14 cellular contexts compared by ENCODE assay signal in genomic region chr22:17034532-17034931, GRCh38. TPM values are rescaled to one million over a fixed set of nuclear protein-coding genes. Genes with fewer than 3 reads are reported as not detected.
DNase-seq lines count a peak whose midpoint lies in the region; ATAC-seq, FAIRE-seq and TF ChIP-seq lines count a peak whose summit lies in the region.
"Not testable (repeated sequence)": the region's sequence is repeated elsewhere in the genome, so short reads cannot be mapped to it uniquely, and the experiment has no call there.
"Had no signal": no experiment of that assay in that cellular context is flagged by ENCODE, and none has a peak within 500 bp of the region (broad histone marks: within the 10 kb centered on the region; RNA-seq: fewer than 3 reads in every experiment).

No MANE protein-coding gene starts in this region.

- TF ChIP-seq POLR2A in A549 (IDR thresholded peaks at IDR 0.05; ENCODE audit: low read length) = not testable (repeated sequence)

- H3K27me3 Mint-ChIP-seq in activated B cell treated with CpG ODN at 0.5 μM for 24 hours; memory B cell; stimulated activated memory B cell treated with anti-CD40 and anti-IgM and Interleukin-4, amounts not matched to agents 10 μg/mL and 1 μg/mL and 100 μg/mL, for 72 hours: not testable (repeated sequence)
- H3K27me3 Mint-ChIP-seq in activated naive CD4-positive, alpha-beta T cell treated with anti-CD3 and anti-CD28 coated beads, Interleukin-2, amount 50 U/mL, for 24 hours = peaks cover 18% of the 10 kb centered on the region

- not testable (repeated sequence) for TF ChIP-seq EP300 in A549 (IDR thresholded peaks at IDR 0.05)

- ATAC-seq in A549; activated B cell treated with CpG ODN at 0.5 μM for 24 hours (ENCODE audit: low read depth); memory B cell (ENCODE audit: low read depth); stimulated activated memory B cell treated with anti-CD40 and anti-IgM and Interleukin-4, amounts not matched to agents 10 μg/mL and 1 μg/mL and 100 μg/mL, for 72 hours: not testable (repeated sequence)

- not testable (repeated sequence) for H3K4me3 ChIP-seq in A549

- CTCF ChIA-PET in A549 (lab: Yijun Ruan, JAX); activated B cell treated with CpG ODN at 0.5 μM for 24 hours (lab: Charles Lee): not testable (repeated sequence)

- not testable (repeated sequence) for TF ChIP-seq CTCF in A549 (IDR thresholded peaks at IDR 0.05); C4-2B (conservative IDR thresholded peaks at IDR 0.05); activated B cell treated with CpG ODN at 0.5 μM for 24 hours (IDR thresholded peaks at IDR 0.05)

- not testable (repeated sequence) for H3K4me2 ChIP-seq in A549

- not testable (repeated sequence) for DNase-seq in A549 (ENCODE audit: low read depth in 1 of 2, low spot score in 1 of 2); activated B cell treated with CpG ODN at 0.5 μM for 24 hours; memory B cell (ENCODE audit: low spot score in 2 of 2)

- H3K4me1 Mint-ChIP-seq in activated B cell treated with CpG ODN at 0.5 μM for 24 hours (peaks cover 18% of the 10 kb centered on the region), memory B cell (peaks cover 16% of the 10 kb centered on the region)
- H3K4me1 Mint-ChIP-seq in activated naive CD4-positive, alpha-beta T cell treated with anti-CD3 and anti-CD28 coated beads, Interleukin-2, amount 50 U/mL, for 24 hours = peaks cover 17% of the 10 kb centered on the region
- peaks cover 24% of the 10 kb centered on the region for H3K4me1 Mint-ChIP-seq in stimulated activated memory B cell treated with anti-CD40 and anti-IgM and Interleukin-4, amounts not matched to agents 10 μg/mL and 1 μg/mL and 100 μg/mL, for 72 hours

- 100% methylated on average over 2 of the region's 2 CpGs for WGBS in A549 (ENCODE audit: missing lambda C conversion rate)

- FAIRE-seq in A549 (lab: Jason Lieb, UNC) = not testable (repeated sequence)

- H3K9me3 ChIP-seq in A549 = not testable (repeated sequence)

- H3K4me3 Mint-ChIP-seq in activated B cell treated with CpG ODN at 0.5 μM for 24 hours; stimulated activated memory B cell treated with anti-CD40 and anti-IgM and Interleukin-4, amounts not matched to agents 10 μg/mL and 1 μg/mL and 100 μg/mL, for 72 hours: not testable (repeated sequence)
- H3K4me3 Mint-ChIP-seq in activated naive CD4-positive, alpha-beta T cell treated with anti-CD3 and anti-CD28 coated beads, Interleukin-2, amount 50 U/mL, for 24 hours = peak overlapping the region; percentile 20
- peak overlapping the region; percentile 9 for H3K4me3 Mint-ChIP-seq in memory B cell

- intact Hi-C loops in activated B cell treated with CpG ODN at 0.5 μM for 24 hours (cut with micrococcal nuclease) = not testable (repeated sequence)

- not testable (repeated sequence) for H3K9me3 Mint-ChIP-seq in activated B cell treated with CpG ODN at 0.5 μM for 24 hours; activated naive CD4-positive, alpha-beta T cell treated with anti-CD3 and anti-CD28 coated beads, Interleukin-2, amount 50 U/mL, for 24 hours; memory B cell; stimulated activated memory B cell treated with anti-CD40 and anti-IgM and Interleukin-4, amounts not matched to agents 10 μg/mL and 1 μg/mL and 100 μg/mL, for 72 hours

- H3K27ac ChIP-seq in A549 = not testable (repeated sequence)
- peak overlapping the region; percentile 89 for H3K27ac ChIP-seq in C4-2B

- not testable (repeated sequence) for TF ChIP-seq RAD21 in A549 (conservative IDR thresholded peaks at IDR 0.05 in 1 of 2, IDR thresholded peaks at IDR 0.05 in 1 of 2)

- H3K36me3 Mint-ChIP-seq in activated B cell treated with CpG ODN at 0.5 μM for 24 hours (ENCODE audit: low read depth); activated naive CD4-positive, alpha-beta T cell treated with anti-CD3 and anti-CD28 coated beads, Interleukin-2, amount 50 U/mL, for 24 hours; memory B cell; stimulated activated memory B cell treated with anti-CD40 and anti-IgM and Interleukin-4, amounts not matched to agents 10 μg/mL and 1 μg/mL and 100 μg/mL, for 72 hours: not testable (repeated sequence)

- not testable (repeated sequence) for H3K4me1 ChIP-seq in A549

- POLR2A ChIA-PET in A549 (lab: Yijun Ruan, JAX); activated B cell treated with CpG ODN at 0.5 μM for 24 hours (lab: Charles Lee): not testable (repeated sequence)

- H3K27ac Mint-ChIP-seq in activated B cell treated with CpG ODN at 0.5 μM for 24 hours = peak overlapping the region; percentile 12
- H3K27ac Mint-ChIP-seq in activated naive CD4-positive, alpha-beta T cell treated with anti-CD3 and anti-CD28 coated beads, Interleukin-2, amount 50 U/mL, for 24 hours; memory B cell: not testable (repeated sequence)
- peak overlapping the region; percentile 93 for H3K27ac Mint-ChIP-seq in stimulated activated memory B cell treated with anti-CD40 and anti-IgM and Interleukin-4, amounts not matched to agents 10 μg/mL and 1 μg/mL and 100 μg/mL, for 72 hours

TF ChIP-seq in A549, 52 proteins besides CTCF, POLR2A, EP300 and RAD21:
- TF ChIP-seq ZFP36 (IDR thresholded peaks at IDR 0.05; ENCODE audit: borderline replicate concordance, partially characterized antibody) = peak; percentile 46

RNA-seq across cellular contexts. Expression of gene GAB4, which starts 26.5 kb away (rescaled TPM):
- polyA plus RNA-seq in A549 (2011; rRNA removed) = not detected in 2 replicates
- polyA plus RNA-seq in A549 (2012; cell fraction: cytosol; rRNA removed) = not detected in 2 replicates
- polyA plus RNA-seq in A549 (2012; cell fraction: nucleus; rRNA removed) = not detected in 2 replicates
- not detected in 3 replicates for polyA plus RNA-seq in A549 (2017; fragmentation: RNase III; extraction: RNeasy Plus Mini Kit Qiagen cat#74134 plus additional on column Dnase treatment)
- not detected in 2 replicates for polyA minus RNA-seq in A549 (2011; rRNA and poly(A)+ RNA removed)
- total RNA-seq in activated B cell treated with CpG ODN at 0.5 μM for 24 hours = 0.29 TPM in 1 of 2 replicates, not detected in the other
- total RNA-seq: A172; A673; Caco-2; Calu3; CD4-positive, CD25-positive, alpha-beta regulatory T cell had no signal
- polyA plus RNA-seq: AG04450; BJ; CD14-positive monocyte; CD4-positive, CD25-positive, alpha-beta regulatory T cell had no signal

RNA-seq across cellular contexts. Expression of gene IL17RA, which starts 50.3 kb away (rescaled TPM):
- polyA plus RNA-seq in A549 (2011; rRNA removed) (6.4 and 9.1 TPM in 2 replicates), A549 (2017; fragmentation: RNase III; extraction: RNeasy Plus Mini Kit Qiagen cat#74134 plus additional on column Dnase treatment) (3.9 to 4.4 TPM (median 4.3 TPM) in 3 replicates)
- 3.0 and 4.0 TPM in 2 replicates for polyA plus RNA-seq in A549 (2012; cell fraction: cytosol; rRNA removed)
- polyA plus RNA-seq in A549 (2012; cell fraction: nucleus; rRNA removed) = 8.6 and 10.3 TPM in 2 replicates
- 6.8 and 11.9 TPM in 2 replicates for polyA minus RNA-seq in A549 (2011; rRNA and poly(A)+ RNA removed)
- total RNA-seq in activated B cell treated with CpG ODN at 0.5 μM for 24 hours = 15.7 and 18.1 TPM in 2 replicates
